In the genomic region with DNA sequence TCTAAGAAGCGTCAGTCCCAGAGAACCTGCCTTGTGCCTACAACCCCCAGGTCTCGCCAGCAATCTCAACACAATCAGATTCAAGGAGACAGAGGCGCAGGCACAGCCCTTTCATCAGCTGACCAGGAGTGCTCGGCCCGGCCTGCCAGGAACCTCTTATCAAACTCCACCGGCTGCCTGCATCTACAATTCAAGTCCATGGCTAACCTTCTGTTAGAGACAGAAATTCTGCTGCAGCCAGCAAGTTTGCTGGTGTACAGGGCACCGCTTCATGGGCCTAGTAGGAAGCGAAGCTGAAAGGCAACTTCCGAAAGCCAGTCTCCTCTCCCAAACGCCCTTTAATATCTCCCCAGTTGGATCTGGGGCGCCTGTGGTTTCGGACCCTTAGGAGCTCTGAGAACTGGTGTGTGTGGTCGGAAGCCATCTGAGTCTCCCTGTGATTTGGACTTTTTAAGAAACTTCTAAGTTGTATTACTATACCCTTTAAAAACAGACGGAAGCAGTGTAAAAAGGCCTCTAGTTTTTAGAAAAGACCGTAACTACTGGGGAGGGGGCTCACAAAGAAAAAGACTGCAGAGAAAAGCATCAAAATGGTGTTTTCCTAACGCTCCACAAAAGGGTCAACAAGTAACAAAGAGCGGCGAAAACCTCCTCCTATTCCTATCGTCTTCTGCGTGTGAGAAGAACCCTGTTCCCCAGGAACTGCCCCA, we compare ENCODE assay signal across 1 cellular context.
A peak's percentile ranks its signal among the peaks of the same experiment; 100 is the strongest.
TF ChIP-seq lines count a peak whose summit lies in the region.

No MANE protein-coding gene starts in this region.

TF ChIP-seq in K562, 482 proteins besides CTCF, POLR2A, EP300 and RAD21 (continued from another document and continues in another):
- TF ChIP-seq, protein P1, sequence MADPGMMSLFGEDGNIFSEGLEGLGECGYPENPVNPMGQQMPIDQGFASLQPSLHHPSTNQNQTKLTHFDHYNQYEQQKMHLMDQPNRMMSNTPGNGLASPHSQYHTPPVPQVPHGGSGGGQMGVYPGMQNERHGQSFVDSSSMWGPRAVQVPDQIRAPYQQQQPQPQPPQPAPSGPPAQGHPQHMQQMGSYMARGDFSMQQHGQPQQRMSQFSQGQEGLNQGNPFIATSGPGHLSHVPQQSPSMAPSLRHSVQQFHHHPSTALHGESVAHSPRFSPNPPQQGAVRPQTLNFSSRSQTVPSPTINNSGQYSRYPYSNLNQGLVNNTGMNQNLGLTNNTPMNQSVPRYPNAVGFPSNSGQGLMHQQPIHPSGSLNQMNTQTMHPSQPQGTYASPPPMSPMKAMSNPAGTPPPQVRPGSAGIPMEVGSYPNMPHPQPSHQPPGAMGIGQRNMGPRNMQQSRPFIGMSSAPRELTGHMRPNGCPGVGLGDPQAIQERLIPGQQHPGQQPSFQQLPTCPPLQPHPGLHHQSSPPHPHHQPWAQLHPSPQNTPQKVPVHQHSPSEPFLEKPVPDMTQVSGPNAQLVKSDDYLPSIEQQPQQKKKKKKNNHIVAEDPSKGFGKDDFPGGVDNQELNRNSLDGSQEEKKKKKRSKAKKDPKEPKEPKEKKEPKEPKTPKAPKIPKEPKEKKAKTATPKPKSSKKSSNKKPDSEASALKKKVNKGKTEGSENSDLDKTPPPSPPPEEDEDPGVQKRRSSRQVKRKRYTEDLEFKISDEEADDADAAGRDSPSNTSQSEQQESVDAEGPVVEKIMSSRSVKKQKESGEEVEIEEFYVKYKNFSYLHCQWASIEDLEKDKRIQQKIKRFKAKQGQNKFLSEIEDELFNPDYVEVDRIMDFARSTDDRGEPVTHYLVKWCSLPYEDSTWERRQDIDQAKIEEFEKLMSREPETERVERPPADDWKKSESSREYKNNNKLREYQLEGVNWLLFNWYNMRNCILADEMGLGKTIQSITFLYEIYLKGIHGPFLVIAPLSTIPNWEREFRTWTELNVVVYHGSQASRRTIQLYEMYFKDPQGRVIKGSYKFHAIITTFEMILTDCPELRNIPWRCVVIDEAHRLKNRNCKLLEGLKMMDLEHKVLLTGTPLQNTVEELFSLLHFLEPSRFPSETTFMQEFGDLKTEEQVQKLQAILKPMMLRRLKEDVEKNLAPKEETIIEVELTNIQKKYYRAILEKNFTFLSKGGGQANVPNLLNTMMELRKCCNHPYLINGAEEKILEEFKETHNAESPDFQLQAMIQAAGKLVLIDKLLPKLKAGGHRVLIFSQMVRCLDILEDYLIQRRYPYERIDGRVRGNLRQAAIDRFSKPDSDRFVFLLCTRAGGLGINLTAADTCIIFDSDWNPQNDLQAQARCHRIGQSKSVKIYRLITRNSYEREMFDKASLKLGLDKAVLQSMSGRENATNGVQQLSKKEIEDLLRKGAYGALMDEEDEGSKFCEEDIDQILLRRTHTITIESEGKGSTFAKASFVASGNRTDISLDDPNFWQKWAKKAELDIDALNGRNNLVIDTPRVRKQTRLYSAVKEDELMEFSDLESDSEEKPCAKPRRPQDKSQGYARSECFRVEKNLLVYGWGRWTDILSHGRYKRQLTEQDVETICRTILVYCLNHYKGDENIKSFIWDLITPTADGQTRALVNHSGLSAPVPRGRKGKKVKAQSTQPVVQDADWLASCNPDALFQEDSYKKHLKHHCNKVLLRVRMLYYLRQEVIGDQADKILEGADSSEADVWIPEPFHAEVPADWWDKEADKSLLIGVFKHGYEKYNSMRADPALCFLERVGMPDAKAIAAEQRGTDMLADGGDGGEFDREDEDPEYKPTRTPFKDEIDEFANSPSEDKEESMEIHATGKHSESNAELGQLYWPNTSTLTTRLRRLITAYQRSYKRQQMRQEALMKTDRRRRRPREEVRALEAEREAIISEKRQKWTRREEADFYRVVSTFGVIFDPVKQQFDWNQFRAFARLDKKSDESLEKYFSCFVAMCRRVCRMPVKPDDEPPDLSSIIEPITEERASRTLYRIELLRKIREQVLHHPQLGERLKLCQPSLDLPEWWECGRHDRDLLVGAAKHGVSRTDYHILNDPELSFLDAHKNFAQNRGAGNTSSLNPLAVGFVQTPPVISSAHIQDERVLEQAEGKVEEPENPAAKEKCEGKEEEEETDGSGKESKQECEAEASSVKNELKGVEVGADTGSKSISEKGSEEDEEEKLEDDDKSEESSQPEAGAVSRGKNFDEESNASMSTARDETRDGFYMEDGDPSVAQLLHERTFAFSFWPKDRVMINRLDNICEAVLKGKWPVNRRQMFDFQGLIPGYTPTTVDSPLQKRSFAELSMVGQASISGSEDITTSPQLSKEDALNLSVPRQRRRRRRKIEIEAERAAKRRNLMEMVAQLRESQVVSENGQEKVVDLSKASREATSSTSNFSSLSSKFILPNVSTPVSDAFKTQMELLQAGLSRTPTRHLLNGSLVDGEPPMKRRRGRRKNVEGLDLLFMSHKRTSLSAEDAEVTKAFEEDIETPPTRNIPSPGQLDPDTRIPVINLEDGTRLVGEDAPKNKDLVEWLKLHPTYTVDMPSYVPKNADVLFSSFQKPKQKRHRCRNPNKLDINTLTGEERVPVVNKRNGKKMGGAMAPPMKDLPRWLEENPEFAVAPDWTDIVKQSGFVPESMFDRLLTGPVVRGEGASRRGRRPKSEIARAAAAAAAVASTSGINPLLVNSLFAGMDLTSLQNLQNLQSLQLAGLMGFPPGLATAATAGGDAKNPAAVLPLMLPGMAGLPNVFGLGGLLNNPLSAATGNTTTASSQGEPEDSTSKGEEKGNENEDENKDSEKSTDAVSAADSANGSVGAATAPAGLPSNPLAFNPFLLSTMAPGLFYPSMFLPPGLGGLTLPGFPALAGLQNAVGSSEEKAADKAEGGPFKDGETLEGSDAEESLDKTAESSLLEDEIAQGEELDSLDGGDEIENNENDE (IDR thresholded peaks at IDR 0.05; ENCODE audit: low read depth, low read length): no peak
- TF ChIP-seq DNMT1 (IDR thresholded peaks at IDR 0.05): no peak
- peak; percentile 19; the same call in 1 of the 2 replicates for TF ChIP-seq HDAC8 (tag; IDR thresholded peaks at IDR 0.05)
- no peak for TF ChIP-seq ZNF184 (CRISPR knock-in tag; IDR thresholded peaks at IDR 0.05)
- TF ChIP-seq, protein P2, sequence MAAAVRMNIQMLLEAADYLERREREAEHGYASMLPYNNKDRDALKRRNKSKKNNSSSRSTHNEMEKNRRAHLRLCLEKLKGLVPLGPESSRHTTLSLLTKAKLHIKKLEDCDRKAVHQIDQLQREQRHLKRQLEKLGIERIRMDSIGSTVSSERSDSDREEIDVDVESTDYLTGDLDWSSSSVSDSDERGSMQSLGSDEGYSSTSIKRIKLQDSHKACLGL (CRISPR knock-in tag; IDR thresholded peaks at IDR 0.05; ENCODE audit: borderline replicate concordance, poor library complexity, severe bottlenecking): no peak
- no peak for TF ChIP-seq ZNF384 (IDR thresholded peaks at IDR 0.05; ENCODE audit: low read depth, low read length)
- peak; percentile 82 for TF ChIP-seq NCOR1 (IDR thresholded peaks at IDR 0.05)
- TF ChIP-seq SP1 (CRISPR knock-in tag; IDR thresholded peaks at IDR 0.05): 0 out of 2 replicates have a peak, but pooled peaks have one; percentile 17
- TF ChIP-seq HCFC1 (IDR thresholded peaks at IDR 0.05; ENCODE audit: low read depth, low read length): no peak; the same call in 1 of the 2 replicates
- no peak for TF ChIP-seq PHF8 (IDR thresholded peaks at IDR 0.05; ENCODE audit: borderline replicate concordance, low read length)
- no peak for TF ChIP-seq YBX1 (IDR thresholded peaks at IDR 0.05)
- TF ChIP-seq ZNF140 (CRISPR knock-in tag; IDR thresholded peaks at IDR 0.05): no peak
- TF ChIP-seq SMAD3 (CRISPR knock-in tag; conservative IDR thresholded peaks at IDR 0.05): no peak
- TF ChIP-seq ZNF699 (CRISPR knock-in tag; IDR thresholded peaks at IDR 0.05; ENCODE audit: insufficient replicate concordance): no peak
- peak; percentile 72 for TF ChIP-seq MTA2 (IDR thresholded peaks at IDR 0.05; ENCODE audit: low read depth)
- TF ChIP-seq ZNF146 (CRISPR knock-in tag; IDR thresholded peaks at IDR 0.05; ENCODE audit: unreplicated experiment): no peak
- no peak for TF ChIP-seq RBFOX2 (IDR thresholded peaks at IDR 0.05; ENCODE audit: low read depth, low read length)
- TF ChIP-seq XRCC5 (IDR thresholded peaks at IDR 0.05; ENCODE audit: low read depth, low read length): peak; percentile 37; the same call in 1 of the 2 replicates
- TF ChIP-seq EP400 (IDR thresholded peaks at IDR 0.05): no peak
- TF ChIP-seq, protein P3, sequence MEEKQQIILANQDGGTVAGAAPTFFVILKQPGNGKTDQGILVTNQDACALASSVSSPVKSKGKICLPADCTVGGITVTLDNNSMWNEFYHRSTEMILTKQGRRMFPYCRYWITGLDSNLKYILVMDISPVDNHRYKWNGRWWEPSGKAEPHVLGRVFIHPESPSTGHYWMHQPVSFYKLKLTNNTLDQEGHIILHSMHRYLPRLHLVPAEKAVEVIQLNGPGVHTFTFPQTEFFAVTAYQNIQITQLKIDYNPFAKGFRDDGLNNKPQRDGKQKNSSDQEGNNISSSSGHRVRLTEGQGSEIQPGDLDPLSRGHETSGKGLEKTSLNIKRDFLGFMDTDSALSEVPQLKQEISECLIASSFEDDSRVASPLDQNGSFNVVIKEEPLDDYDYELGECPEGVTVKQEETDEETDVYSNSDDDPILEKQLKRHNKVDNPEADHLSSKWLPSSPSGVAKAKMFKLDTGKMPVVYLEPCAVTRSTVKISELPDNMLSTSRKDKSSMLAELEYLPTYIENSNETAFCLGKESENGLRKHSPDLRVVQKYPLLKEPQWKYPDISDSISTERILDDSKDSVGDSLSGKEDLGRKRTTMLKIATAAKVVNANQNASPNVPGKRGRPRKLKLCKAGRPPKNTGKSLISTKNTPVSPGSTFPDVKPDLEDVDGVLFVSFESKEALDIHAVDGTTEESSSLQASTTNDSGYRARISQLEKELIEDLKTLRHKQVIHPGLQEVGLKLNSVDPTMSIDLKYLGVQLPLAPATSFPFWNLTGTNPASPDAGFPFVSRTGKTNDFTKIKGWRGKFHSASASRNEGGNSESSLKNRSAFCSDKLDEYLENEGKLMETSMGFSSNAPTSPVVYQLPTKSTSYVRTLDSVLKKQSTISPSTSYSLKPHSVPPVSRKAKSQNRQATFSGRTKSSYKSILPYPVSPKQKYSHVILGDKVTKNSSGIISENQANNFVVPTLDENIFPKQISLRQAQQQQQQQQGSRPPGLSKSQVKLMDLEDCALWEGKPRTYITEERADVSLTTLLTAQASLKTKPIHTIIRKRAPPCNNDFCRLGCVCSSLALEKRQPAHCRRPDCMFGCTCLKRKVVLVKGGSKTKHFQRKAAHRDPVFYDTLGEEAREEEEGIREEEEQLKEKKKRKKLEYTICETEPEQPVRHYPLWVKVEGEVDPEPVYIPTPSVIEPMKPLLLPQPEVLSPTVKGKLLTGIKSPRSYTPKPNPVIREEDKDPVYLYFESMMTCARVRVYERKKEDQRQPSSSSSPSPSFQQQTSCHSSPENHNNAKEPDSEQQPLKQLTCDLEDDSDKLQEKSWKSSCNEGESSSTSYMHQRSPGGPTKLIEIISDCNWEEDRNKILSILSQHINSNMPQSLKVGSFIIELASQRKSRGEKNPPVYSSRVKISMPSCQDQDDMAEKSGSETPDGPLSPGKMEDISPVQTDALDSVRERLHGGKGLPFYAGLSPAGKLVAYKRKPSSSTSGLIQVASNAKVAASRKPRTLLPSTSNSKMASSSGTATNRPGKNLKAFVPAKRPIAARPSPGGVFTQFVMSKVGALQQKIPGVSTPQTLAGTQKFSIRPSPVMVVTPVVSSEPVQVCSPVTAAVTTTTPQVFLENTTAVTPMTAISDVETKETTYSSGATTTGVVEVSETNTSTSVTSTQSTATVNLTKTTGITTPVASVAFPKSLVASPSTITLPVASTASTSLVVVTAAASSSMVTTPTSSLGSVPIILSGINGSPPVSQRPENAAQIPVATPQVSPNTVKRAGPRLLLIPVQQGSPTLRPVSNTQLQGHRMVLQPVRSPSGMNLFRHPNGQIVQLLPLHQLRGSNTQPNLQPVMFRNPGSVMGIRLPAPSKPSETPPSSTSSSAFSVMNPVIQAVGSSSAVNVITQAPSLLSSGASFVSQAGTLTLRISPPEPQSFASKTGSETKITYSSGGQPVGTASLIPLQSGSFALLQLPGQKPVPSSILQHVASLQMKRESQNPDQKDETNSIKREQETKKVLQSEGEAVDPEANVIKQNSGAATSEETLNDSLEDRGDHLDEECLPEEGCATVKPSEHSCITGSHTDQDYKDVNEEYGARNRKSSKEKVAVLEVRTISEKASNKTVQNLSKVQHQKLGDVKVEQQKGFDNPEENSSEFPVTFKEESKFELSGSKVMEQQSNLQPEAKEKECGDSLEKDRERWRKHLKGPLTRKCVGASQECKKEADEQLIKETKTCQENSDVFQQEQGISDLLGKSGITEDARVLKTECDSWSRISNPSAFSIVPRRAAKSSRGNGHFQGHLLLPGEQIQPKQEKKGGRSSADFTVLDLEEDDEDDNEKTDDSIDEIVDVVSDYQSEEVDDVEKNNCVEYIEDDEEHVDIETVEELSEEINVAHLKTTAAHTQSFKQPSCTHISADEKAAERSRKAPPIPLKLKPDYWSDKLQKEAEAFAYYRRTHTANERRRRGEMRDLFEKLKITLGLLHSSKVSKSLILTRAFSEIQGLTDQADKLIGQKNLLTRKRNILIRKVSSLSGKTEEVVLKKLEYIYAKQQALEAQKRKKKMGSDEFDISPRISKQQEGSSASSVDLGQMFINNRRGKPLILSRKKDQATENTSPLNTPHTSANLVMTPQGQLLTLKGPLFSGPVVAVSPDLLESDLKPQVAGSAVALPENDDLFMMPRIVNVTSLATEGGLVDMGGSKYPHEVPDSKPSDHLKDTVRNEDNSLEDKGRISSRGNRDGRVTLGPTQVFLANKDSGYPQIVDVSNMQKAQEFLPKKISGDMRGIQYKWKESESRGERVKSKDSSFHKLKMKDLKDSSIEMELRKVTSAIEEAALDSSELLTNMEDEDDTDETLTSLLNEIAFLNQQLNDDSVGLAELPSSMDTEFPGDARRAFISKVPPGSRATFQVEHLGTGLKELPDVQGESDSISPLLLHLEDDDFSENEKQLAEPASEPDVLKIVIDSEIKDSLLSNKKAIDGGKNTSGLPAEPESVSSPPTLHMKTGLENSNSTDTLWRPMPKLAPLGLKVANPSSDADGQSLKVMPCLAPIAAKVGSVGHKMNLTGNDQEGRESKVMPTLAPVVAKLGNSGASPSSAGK (IDR thresholded peaks at IDR 0.05): no peak
- TF ChIP-seq ZNF274 (IDR thresholded peaks at IDR 0.05; ENCODE audit: borderline replicate concordance, low read depth, low read length): no peak
- no peak for TF ChIP-seq NUFIP1 (IDR thresholded peaks at IDR 0.05; ENCODE audit: partially characterized antibody)
- peak; percentile 76 for TF ChIP-seq SMARCE1 (IDR thresholded peaks at IDR 0.05)
- TF ChIP-seq XRCC4 (IDR thresholded peaks at IDR 0.05; ENCODE audit: extremely low read depth, insufficient read depth, insufficient read length): no peak
- TF ChIP-seq GATA2 (CRISPR knock-in tag; IDR thresholded peaks at IDR 0.05): peak; percentile 74
- TF ChIP-seq, protein P4, sequence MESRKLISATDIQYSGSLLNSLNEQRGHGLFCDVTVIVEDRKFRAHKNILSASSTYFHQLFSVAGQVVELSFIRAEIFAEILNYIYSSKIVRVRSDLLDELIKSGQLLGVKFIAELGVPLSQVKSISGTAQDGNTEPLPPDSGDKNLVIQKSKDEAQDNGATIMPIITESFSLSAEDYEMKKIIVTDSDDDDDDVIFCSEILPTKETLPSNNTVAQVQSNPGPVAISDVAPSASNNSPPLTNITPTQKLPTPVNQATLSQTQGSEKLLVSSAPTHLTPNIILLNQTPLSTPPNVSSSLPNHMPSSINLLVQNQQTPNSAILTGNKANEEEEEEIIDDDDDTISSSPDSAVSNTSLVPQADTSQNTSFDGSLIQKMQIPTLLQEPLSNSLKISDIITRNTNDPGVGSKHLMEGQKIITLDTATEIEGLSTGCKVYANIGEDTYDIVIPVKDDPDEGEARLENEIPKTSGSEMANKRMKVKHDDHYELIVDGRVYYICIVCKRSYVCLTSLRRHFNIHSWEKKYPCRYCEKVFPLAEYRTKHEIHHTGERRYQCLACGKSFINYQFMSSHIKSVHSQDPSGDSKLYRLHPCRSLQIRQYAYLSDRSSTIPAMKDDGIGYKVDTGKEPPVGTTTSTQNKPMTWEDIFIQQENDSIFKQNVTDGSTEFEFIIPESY (CRISPR knock-in tag; IDR thresholded peaks at IDR 0.05): peak; percentile 26; the same call in 1 of the 2 replicates
- no peak for TF ChIP-seq TAF9B (IDR thresholded peaks at IDR 0.05; ENCODE audit: partially characterized antibody)
- no peak for TF ChIP-seq PPARD (CRISPR knock-in tag; IDR thresholded peaks at IDR 0.05)
- TF ChIP-seq ZKSCAN1 (IDR thresholded peaks at IDR 0.05; ENCODE audit: low read depth, low read length): peak; percentile 79
- TF ChIP-seq NRF1 (conservative IDR thresholded peaks at IDR 0.05 in 1 of 2, IDR thresholded peaks at IDR 0.05 in 1 of 2): peak; percentile 67 to 74
- no peak for TF ChIP-seq GATAD2A (IDR thresholded peaks at IDR 0.05)
